Comparison of ENCODE assay signal across 19 cellular contexts in the genomic region with DNA sequence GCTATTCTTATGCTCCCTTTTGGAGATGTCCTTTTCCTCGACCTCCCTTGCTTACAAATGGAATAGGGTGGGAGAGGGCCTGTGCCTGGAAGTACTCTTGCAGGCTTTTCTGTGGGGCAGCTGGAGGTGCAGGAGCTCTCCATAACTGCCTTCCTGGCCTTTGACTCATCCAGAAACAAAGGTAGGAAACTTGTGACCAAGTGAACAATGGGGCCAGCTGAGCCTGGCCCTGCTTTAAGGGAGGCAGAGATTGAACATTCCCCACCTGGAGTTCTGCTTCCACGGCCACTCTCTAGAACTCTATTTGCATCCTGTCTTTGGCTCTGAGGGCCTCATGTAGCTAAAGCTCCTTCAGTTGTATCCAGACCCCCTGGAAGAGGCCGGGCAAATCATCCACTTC. TPM values are rescaled to one million over a fixed set of nuclear protein-coding genes. Genes with fewer than 3 reads are reported as not detected.
"Had no signal": no experiment of that assay in that cellular context is flagged by ENCODE, and none has a peak within 500 bp of the region (broad histone marks: within the 10 kb centered on the region; RNA-seq: fewer than 3 reads in every experiment).

No MANE protein-coding gene starts in this region.

- DNase-seq: activated CD4-positive, alpha-beta memory T cell treated with anti-CD3 and anti-CD28 coated beads for 36 hours; activated CD4-positive, alpha-beta T cell treated with anti-CD3 and anti-CD28 coated beads for 48 hours; activated naive CD4-positive, alpha-beta T cell treated with Interleukin-2 at 50 U/mL for 16 hours; activated naive CD8-positive, alpha-beta T cell treated with anti-CD3 and anti-CD28 coated beads for 36 hours; activated T-cell treated with anti-CD3 and anti-CD28 coated beads, Interleukin-2, amount 50 U/mL, for 48 hours; cerebellar nuclear complex; cortex of kidney; effector CD4-positive, alpha-beta T cell; naive B cell; posterior cingulate gyrus; retina; spleen; stimulated activated CD4-positive, alpha-beta T cell treated with anti-CD3 and anti-CD28 coated beads, Interleukin-4, amount 100 ng/mL, for 1 hour; stimulated activated naive CD4-positive, alpha-beta T cell treated with Interleukin-2 at 50 U/mL for 16 hours; transverse colon had no signal

- H3K27ac ChIP-seq: spleen, transverse colon had no signal

- H3K27me3 ChIP-seq: spleen, transverse colon had no signal

- H3K9me3 ChIP-seq: spleen, transverse colon had no signal

- ATAC-seq: SK-N-SH treated with all-trans-retinoic acid at 6 μM for 48 hours had no signal

- H3K4me3 ChIP-seq: spleen, transverse colon had no signal

- H3K36me3 ChIP-seq: transverse colon had no signal

RNA-seq across cellular contexts. Expression of gene LYVE1, which starts 5.1 kb away (rescaled TPM):
- total RNA-seq: activated CD4-positive, alpha-beta memory T cell treated with anti-CD3 and anti-CD28 coated beads for 36 hours; activated naive CD8-positive, alpha-beta T cell treated with anti-CD3 and anti-CD28 coated beads for 36 hours; kidney epithelial cell; T-helper 2 cell treated with Interferon-gamma antibody and Interleukin-4, amounts not matched to agents 100 ng/mL and 5 ng/mL, for 36 hours had no signal
- polyA plus RNA-seq: neural cell had no signal
